18 cellular contexts compared by ENCODE assay signal in the genomic region with DNA sequence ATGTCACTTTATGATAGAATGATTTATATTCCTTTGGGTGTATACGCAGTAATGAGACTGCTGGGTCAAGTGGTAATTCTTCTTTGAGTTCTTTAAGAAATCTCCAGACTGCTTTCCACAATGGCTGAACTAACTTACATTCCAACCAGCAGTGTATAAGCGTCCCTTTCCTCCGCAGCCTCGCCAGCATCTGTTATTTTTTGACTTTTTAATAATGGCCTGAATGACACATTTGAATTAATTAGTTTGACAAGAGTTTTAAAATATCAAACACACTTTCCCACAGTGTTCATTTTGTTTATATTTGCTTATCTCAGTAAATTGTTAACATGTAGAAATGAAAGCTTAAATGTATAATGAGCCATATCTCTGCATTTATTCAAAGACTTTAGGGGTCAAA.
"Had no signal": no experiment of that assay in that cellular context is flagged by ENCODE, and none has a peak within 500 bp of the region (broad histone marks: within the 10 kb centered on the region; RNA-seq: fewer than 3 reads in every experiment).

No MANE protein-coding gene starts in this region.

- H3K27me3 ChIP-seq: dorsolateral prefrontal cortex, left lung, neutrophil had no signal

- H3K4me1 Mint-ChIP-seq: activated CD4-positive, alpha-beta T cell treated with anti-CD3 and anti-CD28 coated beads, Interleukin-2, amount 10 ng/mL, durations not matched to agents 7 days and 5 days; naive thymus-derived CD8-positive, alpha-beta T cell had no signal

- DNase-seq: activated CD4-positive, alpha-beta T cell treated with anti-CD3 and anti-CD28 coated beads, Interleukin-2, amount 10 ng/mL, durations not matched to agents 7 days and 5 days; activated CD8-positive, alpha-beta memory T cell treated with anti-CD3 and anti-CD28 coated beads, Interleukin-2, amount 50 U/mL, for 48 hours; activated gamma-delta T cell treated with Interleukin-2 at 50 U/mL for 16 hours; activated T-cell treated with anti-CD3 and anti-CD28 coated beads, Interleukin-2, amount 50 U/mL, for 72 hours; dorsolateral prefrontal cortex; hippocampal formation; kidney; left lung; mucosa of descending colon; naive thymus-derived CD8-positive, alpha-beta T cell; retina; small intestine; stimulated activated CD4-positive, alpha-beta T cell treated with anti-CD3 and anti-CD28 coated beads, Interleukin-4, amount 100 ng/mL, for 4 hours; stimulated activated CD8-positive, alpha-beta memory T cell treated with anti-CD3 and anti-CD28 coated beads, Interleukin-4, amount 100 ng/mL, for 48 hours; stimulated activated naive CD4-positive, alpha-beta T cell treated with Interleukin-2 at 50 U/mL for 16 hours had no signal

- H3K36me3 ChIP-seq: left lung, neutrophil had no signal

- FAIRE-seq: kidney, small intestine had no signal

- H3K9me3 ChIP-seq: left lung, mucosa of descending colon, neutrophil had no signal

- H3K36me3 Mint-ChIP-seq: activated naive CD8-positive, alpha-beta T cell; naive thymus-derived CD8-positive, alpha-beta T cell; type B pancreatic cell had no signal

- H3K9me3 Mint-ChIP-seq: activated CD4-positive, alpha-beta T cell treated with anti-CD3 and anti-CD28 coated beads, Interleukin-2, amount 10 ng/mL, durations not matched to agents 7 days and 5 days; activated T-cell treated with anti-CD3 and anti-CD28 coated beads, Interleukin-2, amount 50 U/mL, for 72 hours; naive thymus-derived CD8-positive, alpha-beta T cell had no signal

- H3K27ac Mint-ChIP-seq: activated CD4-positive, alpha-beta T cell treated with anti-CD3 and anti-CD28 coated beads, Interleukin-2, amount 10 ng/mL, durations not matched to agents 7 days and 5 days; activated naive CD8-positive, alpha-beta T cell; activated T-cell treated with anti-CD3 and anti-CD28 coated beads, Interleukin-2, amount 50 U/mL, for 72 hours; naive thymus-derived CD8-positive, alpha-beta T cell; type B pancreatic cell had no signal

- H3K4me1 ChIP-seq: left lung had no signal

- H3K4me3 ChIP-seq: dorsolateral prefrontal cortex, left lung, mucosa of descending colon had no signal

- H3K4me3 Mint-ChIP-seq: activated CD4-positive, alpha-beta T cell treated with anti-CD3 and anti-CD28 coated beads, Interleukin-2, amount 10 ng/mL, durations not matched to agents 7 days and 5 days; activated naive CD8-positive, alpha-beta T cell; activated T-cell treated with anti-CD3 and anti-CD28 coated beads, Interleukin-2, amount 50 U/mL, for 72 hours; naive thymus-derived CD8-positive, alpha-beta T cell; type B pancreatic cell had no signal

- H3K27ac ChIP-seq: dorsolateral prefrontal cortex, neutrophil had no signal
